9 cellular contexts compared by ENCODE assay signal in the genomic region with DNA sequence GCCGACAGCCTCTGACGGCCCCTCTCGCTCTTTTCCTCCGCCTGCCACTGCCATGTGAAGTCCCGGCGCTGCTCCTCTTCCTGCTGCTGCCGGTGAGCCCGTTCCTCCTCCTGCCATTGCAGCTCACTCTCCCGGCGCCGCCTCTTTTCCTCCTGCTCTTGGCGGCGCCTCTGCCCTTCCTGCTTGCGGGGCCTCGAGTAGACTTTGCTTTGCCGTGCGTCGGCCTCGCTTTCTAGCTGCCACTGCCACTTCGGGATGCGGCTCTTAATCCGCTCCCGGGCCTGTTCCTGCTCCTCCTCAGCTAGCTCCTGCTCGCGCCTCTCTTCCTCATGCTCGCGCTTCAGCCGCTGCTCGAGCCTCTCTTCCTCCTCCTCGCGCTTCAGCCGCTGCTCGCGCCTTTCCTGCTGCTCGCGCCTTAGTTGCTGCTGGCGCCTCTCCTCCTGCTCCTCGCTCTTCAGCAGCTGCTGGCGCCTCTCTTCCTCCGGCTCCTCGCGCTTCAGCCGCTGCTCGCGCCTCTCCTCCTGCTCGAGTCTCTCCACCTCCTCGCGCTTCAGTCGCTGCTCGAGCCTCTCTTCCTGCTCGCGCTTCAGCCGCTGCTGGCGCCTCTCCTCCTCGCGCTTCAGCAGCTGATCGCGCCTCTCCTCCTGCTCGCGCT. TPM values are rescaled to one million over a fixed set of nuclear protein-coding genes. Genes with fewer than 3 reads are reported as not detected.
DNase-seq lines count a peak whose midpoint lies in the region; ATAC-seq lines count a peak whose summit lies in the region.
"Had no signal": no experiment of that assay in that cellular context is flagged by ENCODE, and none has a peak within 500 bp of the region (broad histone marks: within the 10 kb centered on the region; RNA-seq: fewer than 3 reads in every experiment).

No MANE protein-coding gene starts in this region.

- H3K36me3 Mint-ChIP-seq in activated CD4-positive, alpha-beta T cell treated with anti-CD3 and anti-CD28 coated beads, Interleukin-2, amount 10 ng/mL, durations not matched to agents 24 days and 14 days (ENCODE audit: low read depth) = peaks cover 9% of the 10 kb centered on the region
- H3K36me3 Mint-ChIP-seq: activated naive CD4-positive, alpha-beta T cell treated with anti-CD3 and anti-CD28 coated beads, Interleukin-2, amount 50 U/mL, for 24 hours had no signal

- peak; percentile 81 for DNase-seq in activated CD4-positive, alpha-beta T cell treated with anti-CD3 and anti-CD28 coated beads, Interleukin-2, amount 10 ng/mL, durations not matched to agents 24 days and 14 days
- DNase-seq in activated CD4-positive, alpha-beta T cell treated with anti-CD3 and anti-CD28 coated beads, Interleukin-2, amount 50 U/mL, for 1 hour = no peak
- DNase-seq in NCI-H526 (lab: John Stamatoyannopoulos, UW) (peak; percentile 66 to 89), amniotic epithelial cell (ENCODE audit: low read depth) (peak; percentile 21), iPS-NIHi11 (ENCODE audit: low spot score) (peak; percentile 15), NCI-H1436 treated with DMSO at 0.1 percent for 48 hours (lab: John Stamatoyannopoulos, UW) (no peak)
- DNase-seq in stimulated activated CD4-positive, alpha-beta T cell treated with anti-CD3 and anti-CD28 coated beads, Interleukin-15, amount 100 ng/mL, for 48 hours (ENCODE audit: low read depth in 2 of 2) = peak; percentile 19 to 20

- H3K9me3 Mint-ChIP-seq in activated CD4-positive, alpha-beta T cell treated with anti-CD3 and anti-CD28 coated beads, Interleukin-2, amount 10 ng/mL, durations not matched to agents 24 days and 14 days = peaks cover 14% of the 10 kb centered on the region
- H3K9me3 Mint-ChIP-seq: activated naive CD4-positive, alpha-beta T cell treated with anti-CD3 and anti-CD28 coated beads, Interleukin-2, amount 50 U/mL, for 24 hours had no signal

- H3K4me3 Mint-ChIP-seq in activated CD4-positive, alpha-beta T cell treated with anti-CD3 and anti-CD28 coated beads, Interleukin-2, amount 10 ng/mL, durations not matched to agents 24 days and 14 days = no peak overlapping the region
- H3K4me3 Mint-ChIP-seq: activated naive CD4-positive, alpha-beta T cell treated with anti-CD3 and anti-CD28 coated beads, Interleukin-2, amount 50 U/mL, for 24 hours had no signal

- H3K27me3 Mint-ChIP-seq in activated CD4-positive, alpha-beta T cell treated with anti-CD3 and anti-CD28 coated beads, Interleukin-2, amount 10 ng/mL, durations not matched to agents 24 days and 14 days = peaks cover 9% of the 10 kb centered on the region

- no peak for ATAC-seq in GM18873 (IDR thresholded peaks at IDR 0.05; ENCODE audit: low FRiP score, unreplicated experiment)

- intact Hi-C loops in activated CD4-positive, alpha-beta T cell treated with anti-CD3 and anti-CD28 coated beads, Interleukin-2, amount 10 ng/mL, durations not matched to agents 24 days and 14 days (cut with micrococcal nuclease) = loop anchor here (1.0 to 2.0 kb wide), 2 partner anchors 59 to 78 kb away; no protein-coding TSS in a partner anchor

- H3K27ac Mint-ChIP-seq in activated CD4-positive, alpha-beta T cell treated with anti-CD3 and anti-CD28 coated beads, Interleukin-2, amount 10 ng/mL, durations not matched to agents 24 days and 14 days = no peak overlapping the region
- H3K27ac Mint-ChIP-seq: activated naive CD4-positive, alpha-beta T cell treated with anti-CD3 and anti-CD28 coated beads, Interleukin-2, amount 50 U/mL, for 24 hours had no signal

- H3K4me1 Mint-ChIP-seq in activated CD4-positive, alpha-beta T cell treated with anti-CD3 and anti-CD28 coated beads, Interleukin-2, amount 10 ng/mL, durations not matched to agents 24 days and 14 days = no peaks in the 10 kb centered on the region
- H3K4me1 Mint-ChIP-seq: activated naive CD4-positive, alpha-beta T cell treated with anti-CD3 and anti-CD28 coated beads, Interleukin-2, amount 50 U/mL, for 24 hours had no signal

RNA-seq across cellular contexts. Expression of a gene that starts 4.3 kb away (rescaled TPM):
- not detected in 2 replicates for total RNA-seq in activated CD4-positive, alpha-beta T cell treated with anti-CD3 and anti-CD28 coated beads, Interleukin-2, amount 10 ng/mL, durations not matched to agents 24 days and 14 days

RNA-seq across cellular contexts. Expression of a gene that starts 22.1 kb away (rescaled TPM):
- total RNA-seq in activated CD4-positive, alpha-beta T cell treated with anti-CD3 and anti-CD28 coated beads, Interleukin-2, amount 10 ng/mL, durations not matched to agents 24 days and 14 days = not detected in 2 replicates

RNA-seq across cellular contexts. Expression of a gene that starts 48.0 kb away (rescaled TPM):
- total RNA-seq in activated CD4-positive, alpha-beta T cell treated with anti-CD3 and anti-CD28 coated beads, Interleukin-2, amount 10 ng/mL, durations not matched to agents 24 days and 14 days = not detected in 2 replicates

Comparison
In these comparisons a context has a peak if more than half of its experiments do, and no peak if none do; other contexts are left out.
1. DNase-seq: peak in activated CD4-positive, alpha-beta T cell treated with anti-CD3 and anti-CD28 coated beads, Interleukin-2, amount 10 ng/mL, durations not matched to agents 24 days and 14 days (single experiment), NCI-H526 (2 of 2), amniotic epithelial cell (single experiment), iPS-NIHi11 (single experiment) and stimulated activated CD4-positive, alpha-beta T cell treated with anti-CD3 and anti-CD28 coated beads, Interleukin-15, amount 100 ng/mL, for 48 hours (2 of 2); none in activated CD4-positive, alpha-beta T cell treated with anti-CD3 and anti-CD28 coated beads, Interleukin-2, amount 50 U/mL, for 1 hour (single experiment) and NCI-H1436 treated with DMSO at 0.1 percent for 48 hours (single experiment).